In genomic region chr9:504921-505821, GRCh38 we compare ENCODE assay signal across 8 cellular contexts. TPM values are rescaled to one million over a fixed set of nuclear protein-coding genes. Genes with fewer than 3 reads are reported as not detected.
DNase-seq lines count a peak whose midpoint lies in the region; ATAC-seq and TF ChIP-seq lines count a peak whose summit lies in the region.

No MANE protein-coding gene starts in this region.

- H3K27ac ChIP-seq in WERI-Rb-1 = peak overlapping the region; percentile 68
- peak overlapping the region; percentile 61 for H3K27ac ChIP-seq in epithelial cell of prostate
- H3K27ac ChIP-seq in tibial nerve = peak overlapping the region; percentile 50 to 93 (median 80)

- peak in 1 of 2 donors; percentile 48 for TF ChIP-seq EP300 in tibial nerve (IDR thresholded peaks at IDR 0.05)

- no peaks in the 10 kb centered on the region for H3K9me3 ChIP-seq in WERI-Rb-1 (ENCODE audit: severe bottlenecking)
- H3K9me3 ChIP-seq in tibial nerve = no peaks in the 10 kb centered on the region

- no peaks in the 10 kb centered on the region for H3K9me3 Mint-ChIP-seq in T-helper 2 cell treated with Interferon-gamma antibody and Interleukin-4, amounts not matched to agents 5 μg/mL and 100 μg/mL, for 36 hours

- H3K4me3 Mint-ChIP-seq in T-helper 2 cell treated with Interferon-gamma antibody and Interleukin-4, amounts not matched to agents 5 μg/mL and 100 μg/mL, for 36 hours = peak overlapping the region; percentile 62

- peaks cover 4% of the 10 kb centered on the region for H3K36me3 ChIP-seq in WERI-Rb-1
- H3K36me3 ChIP-seq in tibial nerve = no peaks in the 10 kb centered on the region

- H3K27ac Mint-ChIP-seq in T-helper 2 cell treated with Interferon-gamma antibody and Interleukin-4, amounts not matched to agents 5 μg/mL and 100 μg/mL, for 36 hours = no peak overlapping the region

- H3K4me1 Mint-ChIP-seq in T-helper 2 cell treated with Interferon-gamma antibody and Interleukin-4, amounts not matched to agents 5 μg/mL and 100 μg/mL, for 36 hours (ENCODE audit: low read depth) = peaks cover 2% of the 10 kb centered on the region

- peak; percentile 22 for ATAC-seq in HG02981 (IDR thresholded peaks at IDR 0.05; ENCODE audit: unreplicated experiment)

- peaks cover 0 to 25% (median 10%) of the 10 kb centered on the region in 4 donors for H3K4me1 ChIP-seq in tibial nerve

- DNase-seq in T-helper 2 cell treated with Interferon-gamma antibody and Interleukin-4, amounts not matched to agents 5 μg/mL and 100 μg/mL, for 36 hours (ENCODE audit: low spot score) = no peak
- DNase-seq in T-helper 2 cell (no peak), WERI-Rb-1 (peak; percentile 44), epithelial cell of prostate (ENCODE audit: low read depth, low spot score) (no peak), mucosa of gallbladder (ENCODE audit: low spot score) (peak; percentile 13), tibial nerve (ENCODE audit: low spot score in 2 of 2) (no peak), H4 (ENCODE audit: low spot score) (no peak)

- TF ChIP-seq CTCF in WERI-Rb-1 (IDR thresholded peaks at IDR 0.05; ENCODE audit: low read depth, low read length) = no peak
- no peak for TF ChIP-seq CTCF in tibial nerve (IDR thresholded peaks at IDR 0.05)

- WGBS in tibial nerve, 2 donors = 1 to 5% methylated on average over 19 to 55 of the region's 94 CpGs

- H3K4me3 ChIP-seq in WERI-Rb-1 (ENCODE audit: low read depth, low read length) = peak overlapping the region; percentile 59
- H3K4me3 ChIP-seq in tibial nerve = peak overlapping the region; percentile 38 to 93 (median 72)

- no peak for TF ChIP-seq POLR2A in tibial nerve (IDR thresholded peaks at IDR 0.05)

- H3K27me3 ChIP-seq in WERI-Rb-1 (ENCODE audit: insufficient read depth, low read depth, severe bottlenecking) (no peaks in the 10 kb centered on the region), tibial nerve (no peaks in the 10 kb centered on the region)

- peaks cover 42% of the 10 kb centered on the region for H3K27me3 Mint-ChIP-seq in T-helper 2 cell treated with Interferon-gamma antibody and Interleukin-4, amounts not matched to agents 5 μg/mL and 100 μg/mL, for 36 hours (ENCODE audit: low read depth)

- H3K36me3 Mint-ChIP-seq in T-helper 2 cell treated with Interferon-gamma antibody and Interleukin-4, amounts not matched to agents 5 μg/mL and 100 μg/mL, for 36 hours (ENCODE audit: low read depth) = no peaks in the 10 kb centered on the region

RNA-seq across cellular contexts. Expression of gene KANK1, which starts 0.7 kb away (rescaled TPM):
- total RNA-seq in mucosa of gallbladder (80.6 TPM), tibial nerve (10 to 100 TPM; 54.9 to 61.8 (median 59.8) TPM)
- 12.9 and 19.3 TPM in 2 replicates for total RNA-seq in H4 (2014; rRNA removed; shearing (Covaris generic))

Comparison
In these comparisons a context has a peak if more than half of its experiments do, and no peak if none do; other contexts are left out.
1. DNase-seq: peak in WERI-Rb-1 (single experiment) and mucosa of gallbladder (single experiment); none in T-helper 2 cell treated with Interferon-gamma antibody and Interleukin-4, amounts not matched to agents 5 μg/mL and 100 μg/mL, for 36 hours (single experiment), T-helper 2 cell (0 of 5), epithelial cell of prostate (single experiment), tibial nerve (0 of 2) and H4 (single experiment).
2. Peak in every context shown above with its lines, with median percentiles within 50 percentile points of each other: H3K27ac ChIP-seq.